ENCODE assay signal across 14 cellular contexts in the genomic region with DNA sequence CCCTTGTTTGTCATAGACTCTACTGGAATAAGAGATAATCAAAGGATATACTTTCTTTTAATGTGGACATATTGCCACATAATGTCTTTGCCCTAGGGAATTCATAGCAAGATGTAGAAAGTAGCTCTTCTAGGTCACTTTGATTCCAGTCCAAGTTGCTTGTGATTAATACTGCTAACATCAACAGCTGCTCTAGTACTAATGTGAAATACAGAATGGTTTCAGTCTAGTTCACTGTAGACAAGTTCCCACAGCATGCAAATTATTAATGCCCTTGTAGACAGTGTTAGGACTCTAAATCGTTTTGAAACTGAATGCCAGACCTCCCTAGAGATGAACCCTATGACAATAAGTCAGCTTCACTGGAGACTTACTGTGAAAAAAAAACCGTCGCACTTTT.
DNase-seq lines count a peak whose midpoint lies in the region; ATAC-seq, FAIRE-seq and TF ChIP-seq lines count a peak whose summit lies in the region.
"Had no signal": no experiment of that assay in that cellular context is flagged by ENCODE, and none has a peak within 500 bp of the region (broad histone marks: within the 10 kb centered on the region; RNA-seq: fewer than 3 reads in every experiment).

No MANE protein-coding gene starts in this region.

- no peaks in the 10 kb centered on the region for H3K4me1 Mint-ChIP-seq in activated naive CD4-positive, alpha-beta T cell treated with anti-CD3 and anti-CD28 coated beads, Interleukin-2, amount 10 ng/mL, durations not matched to agents 7 days and 5 days

- CTCF ChIA-PET in activated naive CD4-positive, alpha-beta T cell treated with anti-CD3 and anti-CD28 coated beads, Interleukin-2, amount 10 ng/mL, durations not matched to agents 7 days and 5 days (lab: Charles Lee): no interaction called here

- H3K36me3 Mint-ChIP-seq in activated naive CD4-positive, alpha-beta T cell treated with anti-CD3 and anti-CD28 coated beads, Interleukin-2, amount 10 ng/mL, durations not matched to agents 7 days and 5 days: no peaks in the 10 kb centered on the region

- H3K27ac Mint-ChIP-seq in activated naive CD4-positive, alpha-beta T cell treated with anti-CD3 and anti-CD28 coated beads, Interleukin-2, amount 10 ng/mL, durations not matched to agents 7 days and 5 days: no peak overlapping the region
- H3K27ac Mint-ChIP-seq: CD4-positive, alpha-beta T cell had no signal

- DNase-seq in NCI-H748 treated with DMSO at 0.1 percent for 48 hours (lab: John Stamatoyannopoulos, UW): peak; percentile 34
- no peak for DNase-seq in anterior cingulate cortex (lab: John Stamatoyannopoulos, UW)
- DNase-seq in DMS153 (lab: John Stamatoyannopoulos, UW): no peak
- no peak for DNase-seq in D721Med (ENCODE audit: insufficient read length, low spot score)
- no peak for DNase-seq in activated naive CD4-positive, alpha-beta T cell treated with anti-CD3 and anti-CD28 coated beads, Interleukin-2, amount 10 ng/mL, durations not matched to agents 7 days and 5 days
- DNase-seq: aorta; CD4-positive, alpha-beta T cell; hypothalamus; mesendoderm; T-helper 9 cell; thyroid gland had no signal

- no peaks in the 10 kb centered on the region for H3K9me3 Mint-ChIP-seq in activated naive CD4-positive, alpha-beta T cell treated with anti-CD3 and anti-CD28 coated beads, Interleukin-2, amount 10 ng/mL, durations not matched to agents 7 days and 5 days

- no peak for FAIRE-seq in D721Med (lab: Jason Lieb, UNC)

- no peak overlapping the region for H3K4me3 Mint-ChIP-seq in activated naive CD4-positive, alpha-beta T cell treated with anti-CD3 and anti-CD28 coated beads, Interleukin-2, amount 10 ng/mL, durations not matched to agents 7 days and 5 days
- H3K4me3 Mint-ChIP-seq: CD4-positive, alpha-beta T cell had no signal

- TF ChIP-seq CTCF in D721Med (IDR thresholded peaks at IDR 0.05; ENCODE audit: insufficient read depth, missing control alignments): no peak

- no peaks in the 10 kb centered on the region for H3K27me3 Mint-ChIP-seq in activated naive CD4-positive, alpha-beta T cell treated with anti-CD3 and anti-CD28 coated beads, Interleukin-2, amount 10 ng/mL, durations not matched to agents 7 days and 5 days
- H3K27me3 Mint-ChIP-seq: CD4-positive, alpha-beta T cell had no signal

- peak; percentile 98 for ATAC-seq in GM18870 (IDR thresholded peaks at IDR 0.05; ENCODE audit: unreplicated experiment)
- peak; percentile 80 for ATAC-seq in GM21576 (IDR thresholded peaks at IDR 0.05; ENCODE audit: unreplicated experiment)
- ATAC-seq in HG03103 (IDR thresholded peaks at IDR 0.05; ENCODE audit: low read depth, unreplicated experiment): peak; percentile 59
